ENCODE assay signal across 16 cellular contexts in genomic region chr3:57281710-57282109, GRCh38. TPM values are rescaled to one million over a fixed set of nuclear protein-coding genes. Genes with fewer than 3 reads are reported as not detected.
DNase-seq lines count a peak whose midpoint lies in the region; ATAC-seq and TF ChIP-seq lines count a peak whose summit lies in the region.
"Had no signal": no experiment of that assay in that cellular context is flagged by ENCODE, and none has a peak within 500 bp of the region (broad histone marks: within the 10 kb centered on the region; RNA-seq: fewer than 3 reads in every experiment).

No MANE protein-coding gene starts in this region.

- H3K27me3 Mint-ChIP-seq in activated T-cell treated with anti-CD3 and anti-CD28 coated beads, Interleukin-2, amount 50 U/mL, for 72 hours (ENCODE audit: low read depth): peaks cover 5% of the 10 kb centered on the region
- no peaks in the 10 kb centered on the region for H3K27me3 Mint-ChIP-seq in activated T-cell treated with anti-CD3 and anti-CD28 coated beads, Interleukin-2, amount 50 U/mL, for 24 hours
- H3K27me3 Mint-ChIP-seq: activated B cell treated with CpG ODN at 0.5 μM for 24 hours; dendritic cell treated with granulocyte-macrophage colony-stimulating factor and Interleukin-4, amounts not matched to agents 40 ng/mL and 50 ng/mL, for 4 days had no signal

- H3K4me1 ChIP-seq in BE2C: no peaks in the 10 kb centered on the region
- H3K4me1 ChIP-seq: pancreas had no signal

- TF ChIP-seq CTCF in fibroblast of mammary gland (conservative IDR thresholded peaks at IDR 0.05; ENCODE audit: control insufficient read depth, insufficient read depth, low read depth, low read length) (no peak), BE2C (IDR thresholded peaks at IDR 0.05; ENCODE audit: low read depth, low read length) (no peak)

- no peak overlapping the region for H3K4me3 Mint-ChIP-seq in activated T-cell treated with anti-CD3 and anti-CD28 coated beads, Interleukin-2, amount 50 U/mL, for 72 hours
- H3K4me3 Mint-ChIP-seq in activated T-cell treated with anti-CD3 and anti-CD28 coated beads, Interleukin-2, amount 50 U/mL, for 24 hours: no peak overlapping the region
- H3K4me3 Mint-ChIP-seq: activated B cell treated with CpG ODN at 0.5 μM for 24 hours; dendritic cell treated with granulocyte-macrophage colony-stimulating factor and Interleukin-4, amounts not matched to agents 40 ng/mL and 50 ng/mL, for 4 days had no signal

- peak; percentile 69 to 76 for ATAC-seq in activated T-cell treated with anti-CD3 and anti-CD28 coated beads, Interleukin-2, amount 50 U/mL, for 72 hours (replicated peaks in 1 of 2)
- ATAC-seq in GM19463 (IDR thresholded peaks at IDR 0.05; ENCODE audit: unreplicated experiment): no peak
- no peak for ATAC-seq in HG03139 (IDR thresholded peaks at IDR 0.05; ENCODE audit: unreplicated experiment)
- ATAC-seq: pancreas had no signal

- peaks cover 2% of the 10 kb centered on the region in 2 donors for H3K36me3 Mint-ChIP-seq in activated T-cell treated with anti-CD3 and anti-CD28 coated beads, Interleukin-2, amount 50 U/mL, for 72 hours (ENCODE audit: insufficient read depth in 2 of 2)
- peaks cover 7% of the 10 kb centered on the region for H3K36me3 Mint-ChIP-seq in activated T-cell treated with anti-CD3 and anti-CD28 coated beads, Interleukin-2, amount 50 U/mL, for 24 hours (ENCODE audit: low read depth)

- H3K27me3 ChIP-seq in BE2C: no peaks in the 10 kb centered on the region
- H3K27me3 ChIP-seq: pancreas had no signal

- H3K27ac Mint-ChIP-seq in activated T-cell treated with anti-CD3 and anti-CD28 coated beads, Interleukin-2, amount 50 U/mL, for 72 hours: no peak overlapping the region
- no peak overlapping the region for H3K27ac Mint-ChIP-seq in activated T-cell treated with anti-CD3 and anti-CD28 coated beads, Interleukin-2, amount 50 U/mL, for 24 hours
- H3K27ac Mint-ChIP-seq: activated B cell treated with CpG ODN at 0.5 μM for 24 hours; dendritic cell treated with granulocyte-macrophage colony-stimulating factor and Interleukin-4, amounts not matched to agents 40 ng/mL and 50 ng/mL, for 4 days had no signal

- H3K9me3 Mint-ChIP-seq in activated T-cell treated with anti-CD3 and anti-CD28 coated beads, Interleukin-2, amount 50 U/mL, for 72 hours: peaks cover 0 to 2% of the 10 kb centered on the region in 2 donors
- H3K9me3 Mint-ChIP-seq in activated T-cell treated with anti-CD3 and anti-CD28 coated beads, Interleukin-2, amount 50 U/mL, for 24 hours: peaks cover 3% of the 10 kb centered on the region

- DNase-seq in activated T-cell treated with anti-CD3 and anti-CD28 coated beads, Interleukin-2, amount 50 U/mL, for 72 hours: no peak
- DNase-seq in activated T-cell treated with anti-CD3 and anti-CD28 coated beads, Interleukin-2, amount 50 U/mL, for 24 hours: no peak
- DNase-seq in RKO (ENCODE audit: low spot score) (peak; percentile 67), fibroblast of mammary gland (ENCODE audit: low read depth) (peak; percentile 47), GF-D8 (lab: John Stamatoyannopoulos, UW) (no peak), BE2C (no peak)
- DNase-seq: activated B cell treated with CpG ODN at 0.5 μM for 24 hours, NCI-H1930, pancreas had no signal

- no peaks in the 10 kb centered on the region for H3K36me3 ChIP-seq in BE2C
- H3K36me3 ChIP-seq: pancreas had no signal

- no peak overlapping the region for H3K4me3 ChIP-seq in fibroblast of mammary gland (ENCODE audit: control insufficient read depth, low read depth, low read length)
- H3K4me3 ChIP-seq in BE2C (ENCODE audit: low read depth, low read length): no peak overlapping the region
- H3K4me3 ChIP-seq: pancreas had no signal

- no peaks in the 10 kb centered on the region for H3K4me1 Mint-ChIP-seq in activated T-cell treated with anti-CD3 and anti-CD28 coated beads, Interleukin-2, amount 50 U/mL, for 72 hours (ENCODE audit: low read depth)
- no peaks in the 10 kb centered on the region for H3K4me1 Mint-ChIP-seq in activated T-cell treated with anti-CD3 and anti-CD28 coated beads, Interleukin-2, amount 50 U/mL, for 24 hours (ENCODE audit: low read depth)
- H3K4me1 Mint-ChIP-seq: activated B cell treated with CpG ODN at 0.5 μM for 24 hours had no signal

- H3K9me3 ChIP-seq in BE2C: no peaks in the 10 kb centered on the region
- H3K9me3 ChIP-seq: pancreas had no signal

RNA-seq across cellular contexts. Expression of gene ASB14, which starts 10.8 kb away (rescaled TPM):
- total RNA-seq in activated T-cell treated with anti-CD3 and anti-CD28 coated beads, Interleukin-2, amount 50 U/mL, for 72 hours: not detected
- polyA plus RNA-seq in BE2C (2012; ENCODE audit: insufficient read depth, insufficient read length, low read depth): 0.76 TPM
- total RNA-seq: activated B cell treated with CpG ODN at 0.5 μM for 24 hours, fibroblast of villous mesenchyme, SK-MEL-5 had no signal
- polyA plus RNA-seq: adipose tissue, thymus had no signal

RNA-seq across cellular contexts. Expression of gene APPL1, which starts 54.2 kb away (rescaled TPM):
- total RNA-seq in activated T-cell treated with anti-CD3 and anti-CD28 coated beads, Interleukin-2, amount 50 U/mL, for 72 hours: 10 to 100 TPM; 28.0 to 37.4 TPM
- 11.6 TPM for polyA plus RNA-seq in BE2C (2012; ENCODE audit: insufficient read depth, insufficient read length, low read depth)

Comparison
In these comparisons a context has a peak if more than half of its experiments do, and no peak if none do; other contexts are left out.
1. ATAC-seq: peak in activated T-cell treated with anti-CD3 and anti-CD28 coated beads, Interleukin-2, amount 50 U/mL, for 72 hours (2 of 2); none in GM19463 (single experiment) and HG03139 (single experiment).
2. DNase-seq: peak in RKO (single experiment) and fibroblast of mammary gland (single experiment); none in activated T-cell treated with anti-CD3 and anti-CD28 coated beads, Interleukin-2, amount 50 U/mL, for 72 hours (0 of 2), activated T-cell treated with anti-CD3 and anti-CD28 coated beads, Interleukin-2, amount 50 U/mL, for 24 hours (single experiment), GF-D8 (single experiment) and BE2C (single experiment).